Comparison of ENCODE assay signal across 1 cellular context in the genomic region with DNA sequence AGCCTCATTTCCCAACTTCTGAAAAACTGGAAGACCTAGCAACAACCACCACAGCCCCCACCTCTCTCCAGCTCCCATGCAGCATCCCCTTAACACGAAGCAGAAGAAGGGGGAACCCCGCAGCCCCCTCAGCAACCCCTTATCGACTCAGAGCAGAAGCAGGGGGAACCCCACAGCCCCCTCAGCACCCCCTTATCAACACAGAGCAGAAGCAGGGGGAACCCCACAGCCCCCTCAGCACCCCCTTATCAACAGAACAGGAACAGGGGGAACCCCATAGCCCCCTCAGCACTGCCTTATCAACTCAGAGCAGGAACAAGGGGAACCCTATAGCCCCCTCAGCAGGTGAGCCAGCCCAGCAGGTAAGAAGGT.
TF ChIP-seq lines count a peak whose summit lies in the region.

No MANE protein-coding gene starts in this region.

TF ChIP-seq in SK-N-SH treated with all-trans-retinoic acid at 6 μM for 48 hours, 23 proteins besides CTCF, POLR2A, EP300 and RAD21 (continued from another document):
- no peak for TF ChIP-seq PATZ1 (CRISPR knock-in tag; IDR thresholded peaks at IDR 0.05; ENCODE audit: borderline replicate concordance)
- no peak for TF ChIP-seq SNAI2 (CRISPR knock-in tag; IDR thresholded peaks at IDR 0.05)
- TF ChIP-seq CSDC2 (CRISPR knock-in tag; IDR thresholded peaks at IDR 0.05): no peak
- TF ChIP-seq PPARA (CRISPR knock-in tag; IDR thresholded peaks at IDR 0.05; ENCODE audit: borderline replicate concordance): no peak
- TF ChIP-seq, protein P1, sequence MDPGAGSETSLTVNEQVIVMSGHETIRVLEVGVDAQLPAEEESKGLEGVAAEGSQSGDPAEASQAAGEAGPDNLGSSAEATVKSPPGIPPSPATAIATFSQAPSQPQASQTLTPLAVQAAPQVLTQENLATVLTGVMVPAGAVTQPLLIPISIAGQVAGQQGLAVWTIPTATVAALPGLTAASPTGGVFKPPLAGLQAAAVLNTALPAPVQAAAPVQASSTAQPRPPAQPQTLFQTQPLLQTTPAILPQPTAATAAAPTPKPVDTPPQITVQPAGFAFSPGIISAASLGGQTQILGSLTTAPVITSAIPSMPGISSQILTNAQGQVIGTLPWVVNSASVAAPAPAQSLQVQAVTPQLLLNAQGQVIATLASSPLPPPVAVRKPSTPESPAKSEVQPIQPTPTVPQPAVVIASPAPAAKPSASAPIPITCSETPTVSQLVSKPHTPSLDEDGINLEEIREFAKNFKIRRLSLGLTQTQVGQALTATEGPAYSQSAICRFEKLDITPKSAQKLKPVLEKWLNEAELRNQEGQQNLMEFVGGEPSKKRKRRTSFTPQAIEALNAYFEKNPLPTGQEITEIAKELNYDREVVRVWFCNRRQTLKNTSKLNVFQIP (CRISPR knock-in tag; IDR thresholded peaks at IDR 0.05; ENCODE audit: borderline replicate concordance, low read depth): no peak
- TF ChIP-seq TSHZ2 (CRISPR knock-in tag; IDR thresholded peaks at IDR 0.05): no peak
- no peak for TF ChIP-seq TOX (CRISPR knock-in tag; IDR thresholded peaks at IDR 0.05; ENCODE audit: borderline replicate concordance)
TF ChIP-seq in SK-N-SH treated with all-trans-retinoic acid at 6 μM for 48 hours: peak in this region for 0.
